Comparison of ENCODE assay signal across 13 cellular contexts in genomic region chr1:77378723-77379533, GRCh38.
DNase-seq lines count a peak whose midpoint lies in the region; ATAC-seq and TF ChIP-seq lines count a peak whose summit lies in the region.
"Had no signal": no experiment of that assay in that cellular context is flagged by ENCODE, and none has a peak within 500 bp of the region (broad histone marks: within the 10 kb centered on the region; RNA-seq: fewer than 3 reads in every experiment).

No MANE protein-coding gene starts in this region.

- intact Hi-C loops in ascending aorta (cut with DNase I), result no loop called here

- no peaks in the 10 kb centered on the region for H3K27me3 ChIP-seq in ascending aorta
- H3K27me3 ChIP-seq: heart left ventricle had no signal

- no peaks in the 10 kb centered on the region for H3K4me1 ChIP-seq in ascending aorta
- H3K4me1 ChIP-seq: heart left ventricle, lower lobe of right lung had no signal

- H3K9me3 ChIP-seq in ascending aorta, result no peaks in the 10 kb centered on the region
- H3K9me3 ChIP-seq: heart left ventricle, lower lobe of right lung had no signal

- no peak overlapping the region for H3K27ac ChIP-seq in ascending aorta
- H3K27ac ChIP-seq: heart left ventricle, lower lobe of right lung had no signal

- ATAC-seq in GM18520 (IDR thresholded peaks at IDR 0.05; ENCODE audit: unreplicated experiment) (no peak), HG02870 (IDR thresholded peaks at IDR 0.05; ENCODE audit: unreplicated experiment) (no peak)
- ATAC-seq: heart left ventricle; lower lobe of right lung; stimulated activated memory B cell treated with anti-CD40 and anti-IgM and Interleukin-4, amounts not matched to agents 10 μg/mL and 1 μg/mL and 100 μg/mL, for 72 hours had no signal

- no peaks in the 10 kb centered on the region for H3K36me3 ChIP-seq in ascending aorta
- H3K36me3 ChIP-seq: heart left ventricle, lower lobe of right lung had no signal

- peak; percentile 27 for DNase-seq in COR-L47 (lab: John Stamatoyannopoulos, UW)
- DNase-seq in KG1 (lab: John Stamatoyannopoulos, UW), result peak; percentile 55
- peak; percentile 42 for DNase-seq in UCSD-AML1 (lab: John Stamatoyannopoulos, UW; ENCODE audit: unreplicated experiment)
- peak; percentile 28 for DNase-seq in kidney glomerular epithelial cell (lab: John Stamatoyannopoulos, UW)
- no peak for DNase-seq in C1 segment of cervical spinal cord (lab: John Stamatoyannopoulos, UW)
- no peak for DNase-seq in ascending aorta (ENCODE audit: low spot score in 2 of 2)
- DNase-seq: effector memory CD4-positive, alpha-beta T cell; heart left ventricle; lower lobe of right lung; NCI-H1092 had no signal

- H3K4me3 ChIP-seq in ascending aorta, result no peak overlapping the region
- H3K4me3 ChIP-seq: heart left ventricle, lower lobe of right lung had no signal

- TF ChIP-seq CTCF in ascending aorta (IDR thresholded peaks at IDR 0.05), result no peak

Comparison
In these comparisons a context has a peak if more than half of its experiments do, and no peak if none do; other contexts are left out.
1. DNase-seq: peak in COR-L47 (single experiment), KG1 (single experiment), UCSD-AML1 (single experiment) and kidney glomerular epithelial cell (single experiment); none in C1 segment of cervical spinal cord (0 of 14) and ascending aorta (0 of 2).